9 cellular contexts compared by ENCODE assay signal in the genomic region with DNA sequence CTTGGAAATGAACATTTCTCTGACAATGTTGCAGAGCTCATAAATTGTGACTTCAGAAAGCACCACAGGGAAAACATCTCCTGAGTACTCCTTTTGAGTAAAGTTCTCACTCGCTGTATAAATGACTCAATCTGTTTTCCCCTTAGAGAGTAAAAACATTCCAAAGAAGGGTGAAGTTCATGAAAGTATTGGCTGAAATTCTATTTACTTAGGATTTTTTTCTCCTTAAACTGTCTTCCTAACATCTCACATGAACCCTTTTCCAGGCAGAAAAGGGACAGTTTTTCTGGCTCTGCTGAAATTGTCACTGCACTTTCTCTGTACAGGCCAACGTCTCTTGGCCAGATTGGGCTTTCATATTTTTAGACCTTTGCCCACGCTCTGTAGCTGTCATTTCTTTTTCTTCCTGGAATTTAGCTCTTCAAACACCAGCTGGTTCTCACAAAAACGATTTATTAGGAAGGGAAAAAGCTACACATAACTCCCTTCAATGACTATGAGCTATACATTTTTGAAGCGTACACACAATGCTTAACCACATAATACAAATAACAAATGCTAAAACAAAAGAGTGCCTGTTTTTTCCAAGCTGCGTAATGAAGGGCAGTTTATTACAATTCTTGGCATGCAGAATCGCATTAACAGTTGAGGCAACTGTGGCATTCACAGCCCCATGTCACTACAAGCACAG.
DNase-seq lines count a peak whose midpoint lies in the region; ATAC-seq and TF ChIP-seq lines count a peak whose summit lies in the region.
"Had no signal": no experiment of that assay in that cellular context is flagged by ENCODE, and none has a peak within 500 bp of the region (broad histone marks: within the 10 kb centered on the region; RNA-seq: fewer than 3 reads in every experiment).

No MANE protein-coding gene starts in this region.

- DNase-seq in AG10803 (ENCODE audit: low read depth) (peak; percentile 89), body of pancreas (no peak), hepatic stellate cell (ENCODE audit: low spot score) (peak; percentile 30), putamen (ENCODE audit: low spot score) (peak; percentile 71), NCI-H128 (lab: John Stamatoyannopoulos, UW; ENCODE audit: unreplicated experiment) (no peak), Kasumi-1 (lab: John Stamatoyannopoulos, UW) (no peak), A673 (ENCODE audit: low spot score) (no peak)
- no peak for DNase-seq in activated T-cell treated with anti-CD3 and anti-CD28 coated beads, Interleukin-2, amount 50 U/mL, for 48 hours
- DNase-seq: BE2C had no signal

- POLR2A ChIA-PET in A673 (lab: Charles Lee; ENCODE audit: low non-redundant PET) = no interaction called here

- H3K36me3 ChIP-seq in body of pancreas (replicated peaks in 1 of 2; ENCODE audit: insufficient read depth in 1 of 2, low read depth in 2 of 2) (no peaks in the 10 kb centered on the region), A673 (ENCODE audit: insufficient read depth, low read length, poor library complexity, severe bottlenecking) (no peaks in the 10 kb centered on the region)
- H3K36me3 ChIP-seq: BE2C had no signal

- 47 to 52% methylated on average over 7 of the region's 7 CpGs for WGBS in body of pancreas, 2 donors

- peak; percentile 56 for ATAC-seq in body of pancreas

- H3K27me3 ChIP-seq in body of pancreas (no peaks in the 10 kb centered on the region), A673 (replicated peaks; ENCODE audit: insufficient read depth, low read depth, low read length, poor library complexity) (no peaks in the 10 kb centered on the region)
- H3K27me3 ChIP-seq: BE2C had no signal

- H3K4me1 ChIP-seq in body of pancreas (no peaks in the 10 kb centered on the region), A673 (ENCODE audit: insufficient read depth, low read length, poor library complexity, severe bottlenecking) (no peaks in the 10 kb centered on the region)
- H3K4me1 ChIP-seq: BE2C had no signal

- H3K9me3 ChIP-seq in body of pancreas (no peaks in the 10 kb centered on the region), A673 (ENCODE audit: low read depth, low read length, poor library complexity, severe bottlenecking) (no peaks in the 10 kb centered on the region)
- H3K9me3 ChIP-seq: BE2C had no signal

- H3K4me3 ChIP-seq in AG10803 (ENCODE audit: low read length) = no peak overlapping the region
- no peak overlapping the region for H3K4me3 ChIP-seq in body of pancreas
- no peak overlapping the region for H3K4me3 ChIP-seq in A673 (ENCODE audit: low read depth, low read length, poor library complexity, severe bottlenecking)

- BruUV-seq in A673 (replicated peaks; lab: Mats Ljungman, UMichigan) = no TSS peak

- no peak for TF ChIP-seq POLR2A in body of pancreas (IDR thresholded peaks at IDR 0.05)

- intact Hi-C loops in body of pancreas (cut with DNase I) = no loop called here
- intact Hi-C loops in A673 (cut with micrococcal nuclease; ENCODE audit: unreplicated experiment) = no loop called here

- TF ChIP-seq CTCF in AG10803 (conservative IDR thresholded peaks at IDR 0.05; ENCODE audit: low read length) (no peak), body of pancreas (IDR thresholded peaks at IDR 0.05) (no peak), A673 (conservative IDR thresholded peaks at IDR 0.05; ENCODE audit: low read depth, low read length) (no peak)

- CTCF ChIA-PET in A673 (lab: Charles Lee) = no interaction called here

- H3K27ac ChIP-seq in body of pancreas (no peak overlapping the region), A673 (ENCODE audit: low read depth, low read length, poor library complexity, severe bottlenecking) (no peak overlapping the region)

Comparison
In these comparisons a context has a peak if more than half of its experiments do, and no peak if none do; other contexts are left out.
1. DNase-seq: peak in AG10803 (single experiment), hepatic stellate cell (single experiment) and putamen (single experiment); none in body of pancreas (0 of 4), activated T-cell treated with anti-CD3 and anti-CD28 coated beads, Interleukin-2, amount 50 U/mL, for 48 hours (0 of 2), NCI-H128 (single experiment), Kasumi-1 (0 of 2) and A673 (single experiment).